In the genomic region with DNA sequence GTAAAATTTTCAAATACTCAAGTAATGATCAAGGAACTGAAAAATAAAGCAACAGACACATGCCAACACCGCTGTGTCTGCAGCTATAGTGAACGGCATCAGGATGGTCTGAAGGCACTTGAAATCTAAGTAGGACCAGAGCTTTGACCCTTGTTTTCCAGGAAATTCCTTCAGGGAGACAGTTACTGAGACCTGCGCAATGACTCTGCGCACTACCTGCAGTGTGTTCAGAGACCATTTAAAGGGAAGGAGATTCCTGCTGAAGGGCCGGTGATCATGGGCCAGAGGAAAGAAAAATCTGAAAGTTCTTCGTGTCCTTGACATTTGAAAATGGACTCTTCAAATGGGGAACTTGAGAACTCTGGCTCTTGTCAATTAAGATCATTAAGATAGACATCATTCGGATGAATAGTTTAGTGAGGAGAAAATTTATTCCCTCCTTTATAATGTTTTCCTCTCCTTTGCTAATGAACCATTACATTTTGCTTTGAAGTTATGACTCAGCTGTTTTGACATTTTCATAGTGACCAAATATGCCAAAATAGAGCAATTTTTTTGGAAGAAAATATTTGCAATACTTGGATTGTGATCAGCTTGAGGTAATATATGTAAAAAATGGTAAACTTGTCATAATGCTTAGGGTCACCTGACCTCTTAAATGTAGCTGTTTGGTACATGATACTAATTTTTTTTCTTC, we compare ENCODE assay signal across 1 cellular context.
TF ChIP-seq lines count a peak whose summit lies in the region.

No MANE protein-coding gene starts in this region.

TF ChIP-seq in A549, 52 proteins besides CTCF, POLR2A, EP300 and RAD21 (continued from another document):
- TF ChIP-seq, protein P1, sequence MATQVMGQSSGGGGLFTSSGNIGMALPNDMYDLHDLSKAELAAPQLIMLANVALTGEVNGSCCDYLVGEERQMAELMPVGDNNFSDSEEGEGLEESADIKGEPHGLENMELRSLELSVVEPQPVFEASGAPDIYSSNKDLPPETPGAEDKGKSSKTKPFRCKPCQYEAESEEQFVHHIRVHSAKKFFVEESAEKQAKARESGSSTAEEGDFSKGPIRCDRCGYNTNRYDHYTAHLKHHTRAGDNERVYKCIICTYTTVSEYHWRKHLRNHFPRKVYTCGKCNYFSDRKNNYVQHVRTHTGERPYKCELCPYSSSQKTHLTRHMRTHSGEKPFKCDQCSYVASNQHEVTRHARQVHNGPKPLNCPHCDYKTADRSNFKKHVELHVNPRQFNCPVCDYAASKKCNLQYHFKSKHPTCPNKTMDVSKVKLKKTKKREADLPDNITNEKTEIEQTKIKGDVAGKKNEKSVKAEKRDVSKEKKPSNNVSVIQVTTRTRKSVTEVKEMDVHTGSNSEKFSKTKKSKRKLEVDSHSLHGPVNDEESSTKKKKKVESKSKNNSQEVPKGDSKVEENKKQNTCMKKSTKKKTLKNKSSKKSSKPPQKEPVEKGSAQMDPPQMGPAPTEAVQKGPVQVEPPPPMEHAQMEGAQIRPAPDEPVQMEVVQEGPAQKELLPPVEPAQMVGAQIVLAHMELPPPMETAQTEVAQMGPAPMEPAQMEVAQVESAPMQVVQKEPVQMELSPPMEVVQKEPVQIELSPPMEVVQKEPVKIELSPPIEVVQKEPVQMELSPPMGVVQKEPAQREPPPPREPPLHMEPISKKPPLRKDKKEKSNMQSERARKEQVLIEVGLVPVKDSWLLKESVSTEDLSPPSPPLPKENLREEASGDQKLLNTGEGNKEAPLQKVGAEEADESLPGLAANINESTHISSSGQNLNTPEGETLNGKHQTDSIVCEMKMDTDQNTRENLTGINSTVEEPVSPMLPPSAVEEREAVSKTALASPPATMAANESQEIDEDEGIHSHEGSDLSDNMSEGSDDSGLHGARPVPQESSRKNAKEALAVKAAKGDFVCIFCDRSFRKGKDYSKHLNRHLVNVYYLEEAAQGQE (IDR thresholded peaks at IDR 0.05): no peak
- TF ChIP-seq NFE2L2 (conservative IDR thresholded peaks at IDR 0.05; ENCODE audit: low read length): peak; percentile 41; the same call in 1 of the 2 replicates
- peak; percentile 70 for TF ChIP-seq MAFK (IDR thresholded peaks at IDR 0.05; ENCODE audit: partially characterized antibody)
- no peak for TF ChIP-seq PHF8 (IDR thresholded peaks at IDR 0.05; ENCODE audit: borderline replicate concordance, low read depth)
